ENCODE assay signal across 24 cellular contexts in the genomic region with DNA sequence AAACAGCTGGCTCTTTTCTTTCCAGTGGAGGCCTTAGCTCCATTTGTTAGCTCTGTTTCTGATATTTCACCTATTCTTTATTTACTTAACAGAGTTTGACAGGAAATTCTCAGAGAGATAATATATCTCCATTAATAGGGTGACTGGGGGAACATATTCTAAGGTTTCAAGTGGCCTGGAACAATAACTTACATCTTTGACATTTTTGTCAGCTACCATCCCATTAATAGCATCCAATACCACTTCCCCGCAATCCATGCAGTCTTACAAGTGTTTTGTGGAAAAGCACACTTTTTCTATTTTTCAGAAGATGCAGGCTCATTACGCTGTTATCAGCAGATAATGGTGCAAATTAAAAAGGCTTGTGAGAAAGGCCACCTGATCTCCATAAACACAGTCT.
A peak's percentile ranks its signal among the peaks of the same experiment; 100 is the strongest.
DNase-seq lines count a peak whose midpoint lies in the region; ATAC-seq, FAIRE-seq and TF ChIP-seq lines count a peak whose summit lies in the region.
"Had no signal": no experiment of that assay in that cellular context is flagged by ENCODE, and none has a peak within 500 bp of the region (broad histone marks: within the 10 kb centered on the region; RNA-seq: fewer than 3 reads in every experiment).

No MANE protein-coding gene starts in this region.

- no peaks in the 10 kb centered on the region for H3K9me2 ChIP-seq in MM.1S (replicated peaks; ENCODE audit: insufficient read depth, low read length)

- no peaks in the 10 kb centered on the region for H4K20me1 ChIP-seq in MM.1S (ENCODE audit: insufficient read depth, low read length)

- intact Hi-C loops in esophagus muscularis mucosa (cut with DNase I), result no loop called here
- intact Hi-C loops in pancreas (cut with DNase I), result no loop called here
- intact Hi-C loops in uterus (cut with DNase I; ENCODE audit: low total_unique reads), result no loop called here

- no peaks in the 10 kb centered on the region for H3K36me3 Mint-ChIP-seq in type B pancreatic cell
- H3K36me3 Mint-ChIP-seq: CD8-positive, alpha-beta T cell had no signal

- H3K9me3 Mint-ChIP-seq in type B pancreatic cell, result no peaks in the 10 kb centered on the region
- H3K9me3 Mint-ChIP-seq: CD8-positive, alpha-beta T cell had no signal

- H3K9ac ChIP-seq in adipocyte (ENCODE audit: low read length) (peak overlapping the region; percentile 53), MM.1S (ENCODE audit: low read length) (no peak overlapping the region)

- no peaks in the 10 kb centered on the region for H3K27me3 Mint-ChIP-seq in type B pancreatic cell

- H3K4me1 ChIP-seq in adipocyte (ENCODE audit: control insufficient read depth, insufficient read depth, low read length), result peaks cover 22% of the 10 kb centered on the region
- H3K4me1 ChIP-seq in esophagus muscularis mucosa, result peaks cover 11 to 15% (median 14%) of the 10 kb centered on the region in 4 donors
- H3K4me1 ChIP-seq in pancreas, result peaks cover 0 to 5% (median 5%) of the 10 kb centered on the region in 3 donors
- H3K4me1 ChIP-seq in uterus, result no peaks in the 10 kb centered on the region
- H3K4me1 ChIP-seq in MM.1S (ENCODE audit: low read length), result no peaks in the 10 kb centered on the region

- H3K4me3 ChIP-seq in adipocyte (ENCODE audit: low read length) (no peak overlapping the region), esophagus muscularis mucosa (no peak overlapping the region), pancreas (no peak overlapping the region), uterus (no peak overlapping the region), MM.1S (ENCODE audit: low read length) (no peak overlapping the region)
- H3K4me3 ChIP-seq: SK-N-MC had no signal

- H3K79me2 ChIP-seq in MM.1S (ENCODE audit: low read length), result no peaks in the 10 kb centered on the region

- no peak overlapping the region for H3K4me2 ChIP-seq in MM.1S (ENCODE audit: low read depth, low read length)

- H3K4me3 Mint-ChIP-seq in type B pancreatic cell, result no peak overlapping the region
- H3K4me3 Mint-ChIP-seq: CD8-positive, alpha-beta T cell had no signal

- no peak for TF ChIP-seq EP300 in esophagus muscularis mucosa (IDR thresholded peaks at IDR 0.05)

- TF ChIP-seq CTCF in esophagus muscularis mucosa (IDR thresholded peaks at IDR 0.05), result no peak
- TF ChIP-seq CTCF in pancreas (IDR thresholded peaks at IDR 0.05), result no peak
- no peak for TF ChIP-seq CTCF in uterus (IDR thresholded peaks at IDR 0.05)
- no peak for TF ChIP-seq CTCF in type B pancreatic cell (conservative IDR thresholded peaks at IDR 0.05)
- TF ChIP-seq CTCF in MM.1S (IDR thresholded peaks at IDR 0.05; ENCODE audit: low read length), result no peak

- TF ChIP-seq POLR2A in esophagus muscularis mucosa (IDR thresholded peaks at IDR 0.05; ENCODE audit: low read depth), result no peak
- TF ChIP-seq POLR2A in uterus (IDR thresholded peaks at IDR 0.05), result no peak

- no peak for DNase-seq in adipocyte (ENCODE audit: low read depth)
- DNase-seq in esophagus muscularis mucosa (ENCODE audit: extremely low spot score), result no peak
- DNase-seq in pancreas, result no peak
- no peak for DNase-seq in uterus
- no peak for DNase-seq in type B pancreatic cell (ENCODE audit: extremely low spot score, unreplicated experiment)
- no peak for DNase-seq in MM.1S
- DNase-seq: C1 segment of cervical spinal cord; Calu3; CD8-positive, alpha-beta T cell; DMS153; KBM-7; NCI-H1092 treated with DMSO at 0.1 percent for 48 hours; NCI-H146; NCI-H2029; NCI-H2171; NCI-H345; NCI-H524; NCI-H774; NK-92 treated with Interleukin-12 subunit alpha and Interleukin-12 subunit beta, amount 100 ng/mL, for 24 hours; SHP77 treated with DMSO at 0.1 percent for 48 hours had no signal

- FAIRE-seq in pancreas (lab: Jason Lieb, UNC), result no peak
- FAIRE-seq: GM12891 had no signal

- H3K27me3 ChIP-seq in adipocyte (replicated peaks; ENCODE audit: control insufficient read depth, insufficient read depth, low read length) (no peaks in the 10 kb centered on the region), esophagus muscularis mucosa (no peaks in the 10 kb centered on the region), pancreas (no peaks in the 10 kb centered on the region), uterus (no peaks in the 10 kb centered on the region), MM.1S (replicated peaks; ENCODE audit: insufficient read depth, low read length) (no peaks in the 10 kb centered on the region)

- ATAC-seq in pancreas (peak in 3 of 4 donors; percentile 18 to 47 (median 24)), esophagus mucosa (no peak)
- ATAC-seq: CD8-positive, alpha-beta T cell had no signal

- H3K36me3 ChIP-seq in adipocyte (ENCODE audit: control insufficient read depth, insufficient read depth, low read length, severe bottlenecking) (no peaks in the 10 kb centered on the region), esophagus muscularis mucosa (no peaks in the 10 kb centered on the region), pancreas (no peaks in the 10 kb centered on the region), uterus (no peaks in the 10 kb centered on the region), MM.1S (replicated peaks; ENCODE audit: insufficient read depth, low read length) (no peaks in the 10 kb centered on the region)

- H3K9me3 ChIP-seq in adipocyte (ENCODE audit: control insufficient read depth, low read length) (no peaks in the 10 kb centered on the region), esophagus muscularis mucosa (no peaks in the 10 kb centered on the region), pancreas (no peaks in the 10 kb centered on the region), uterus (no peaks in the 10 kb centered on the region), MM.1S (replicated peaks; ENCODE audit: insufficient read depth, low read length) (no peaks in the 10 kb centered on the region)

- peaks cover 7% of the 10 kb centered on the region for H3K4me1 Mint-ChIP-seq in type B pancreatic cell (ENCODE audit: unreplicated experiment)

- no peak overlapping the region for H2AFZ ChIP-seq in MM.1S (ENCODE audit: low read length)

- no peak overlapping the region for H3K27ac Mint-ChIP-seq in type B pancreatic cell
- H3K27ac Mint-ChIP-seq: CD8-positive, alpha-beta T cell had no signal

- no peaks in the 10 kb centered on the region for H3F3A ChIP-seq in MM.1S (ENCODE audit: insufficient read depth, low read length)

- WGBS in esophagus muscularis mucosa, result 82% methylated on average over 2 of the region's 2 CpGs
- WGBS in pancreas, 2 donors, result 62 to 74% methylated on average over 2 of the region's 2 CpGs

- peak overlapping the region in 3 of 4 donors; percentile 65 for H3K27ac ChIP-seq in esophagus muscularis mucosa (replicated peaks in 1 of 4)
- H3K27ac ChIP-seq in pancreas, result no peak overlapping the region
- H3K27ac ChIP-seq in uterus, result peak overlapping the region; percentile 2 to 49
- H3K27ac ChIP-seq in MM.1S (ENCODE audit: low read length), result no peak overlapping the region
- H3K27ac ChIP-seq: RWPE1, SK-N-MC had no signal

Comparison
In these comparisons a context has a peak if more than half of its experiments do, and no peak if none do; other contexts are left out.
1. H3K27ac ChIP-seq: peak in esophagus muscularis mucosa (3 of 4) and uterus (2 of 2); none in pancreas (0 of 4) and MM.1S (single experiment).